ENCODE assay signal across 12 cellular contexts in the genomic region with DNA sequence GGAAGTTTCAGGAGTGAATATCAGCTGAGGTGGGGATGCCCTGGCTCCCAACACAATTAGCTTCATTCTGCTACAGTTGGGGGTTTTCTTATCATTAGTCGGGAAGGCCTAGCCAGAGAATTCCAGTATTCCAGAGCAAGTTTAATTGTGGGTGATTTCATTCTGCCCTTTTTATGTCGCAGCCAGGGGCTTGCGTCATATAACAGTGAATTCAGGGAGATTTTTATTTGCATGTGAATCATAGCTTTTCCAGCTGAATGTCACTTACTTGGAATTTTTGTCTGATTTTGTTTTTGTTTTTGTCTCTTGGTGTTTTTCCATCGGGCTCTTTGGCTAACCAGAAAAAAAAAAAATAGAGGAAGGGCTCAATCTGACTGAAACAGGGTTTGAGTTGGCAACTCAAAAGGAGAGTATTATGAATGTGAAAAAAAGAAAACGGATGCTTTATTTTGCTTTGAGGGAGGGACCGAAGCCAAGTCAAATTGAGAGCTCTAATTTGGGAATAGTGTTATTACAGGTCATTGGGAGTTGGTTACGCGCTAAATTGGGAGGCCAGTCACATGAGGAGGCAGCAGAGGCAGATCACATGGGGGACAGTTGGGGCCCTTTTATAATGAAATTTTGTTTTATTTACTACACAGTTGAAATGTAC.
DNase-seq lines count a peak whose midpoint lies in the region; ATAC-seq and TF ChIP-seq lines count a peak whose summit lies in the region.
"Had no signal": no experiment of that assay in that cellular context is flagged by ENCODE, and none has a peak within 500 bp of the region (broad histone marks: within the 10 kb centered on the region; RNA-seq: fewer than 3 reads in every experiment).

No MANE protein-coding gene starts in this region.

- no peak overlapping the region for H3K4me3 ChIP-seq in mammary epithelial cell (replicated peaks in 1 of 3; ENCODE audit: insufficient read depth in 1 of 3, low read depth in 2 of 3, low read length in 3 of 3)
- H3K4me3 ChIP-seq in MM.1S (ENCODE audit: low read length): no peak overlapping the region

- WGBS in mammary epithelial cell (ENCODE audit: low coverage, missing lambda C conversion rate): 56% methylated on average over 7 of the region's 8 CpGs

- no peaks in the 10 kb centered on the region for H3K27me3 Mint-ChIP-seq in MCF 10A (ENCODE audit: insufficient read depth, unreplicated experiment)
- peaks cover 24% of the 10 kb centered on the region for H3K27me3 Mint-ChIP-seq in T-helper 17 cell
- H3K27me3 Mint-ChIP-seq: B cell had no signal

- H3K27ac Mint-ChIP-seq in MCF 10A (ENCODE audit: low read depth, unreplicated experiment) (peak overlapping the region; percentile 89), T-helper 17 cell (no peak overlapping the region)
- H3K27ac Mint-ChIP-seq: activated CD4-positive, alpha-beta memory T cell treated with anti-CD3 and anti-CD28 coated beads for 36 hours; B cell had no signal

- H3K27me3 ChIP-seq in mammary epithelial cell (ENCODE audit: insufficient read depth, low read length) (no peaks in the 10 kb centered on the region), MM.1S (replicated peaks; ENCODE audit: insufficient read depth, low read length) (no peaks in the 10 kb centered on the region)

- no peaks in the 10 kb centered on the region for H3K36me3 Mint-ChIP-seq in MCF 10A (ENCODE audit: insufficient read depth, unreplicated experiment)
- H3K36me3 Mint-ChIP-seq in T-helper 17 cell (ENCODE audit: low read depth): no peaks in the 10 kb centered on the region
- H3K36me3 Mint-ChIP-seq: activated CD4-positive, alpha-beta memory T cell treated with anti-CD3 and anti-CD28 coated beads for 36 hours had no signal

- H3K9me3 ChIP-seq in mammary epithelial cell (replicated peaks; ENCODE audit: insufficient read depth, low read length): peaks cover 3% of the 10 kb centered on the region
- H3K9me3 ChIP-seq in T-helper 17 cell (ENCODE audit: control insufficient read depth, low read length, poor library complexity, severe bottlenecking): no peaks in the 10 kb centered on the region
- no peaks in the 10 kb centered on the region for H3K9me3 ChIP-seq in MM.1S (replicated peaks; ENCODE audit: insufficient read depth, low read length)

- H3K4me2 ChIP-seq in mammary epithelial cell (ENCODE audit: insufficient read depth, low read depth, low read length) (no peak overlapping the region), MM.1S (ENCODE audit: low read depth, low read length) (no peak overlapping the region)

- peaks cover 65% of the 10 kb centered on the region for H3K4me1 Mint-ChIP-seq in MCF 10A (ENCODE audit: insufficient read depth, unreplicated experiment)
- H3K4me1 Mint-ChIP-seq in T-helper 17 cell: peaks cover 4% of the 10 kb centered on the region

- no peaks in the 10 kb centered on the region for H3K9me3 Mint-ChIP-seq in MCF 10A (ENCODE audit: unreplicated experiment)
- H3K9me3 Mint-ChIP-seq: activated CD4-positive, alpha-beta memory T cell treated with anti-CD3 and anti-CD28 coated beads for 36 hours had no signal

- H2AFZ ChIP-seq in mammary epithelial cell (ENCODE audit: low read depth, low read length): no peak overlapping the region
- H2AFZ ChIP-seq in MM.1S (ENCODE audit: low read length): no peak overlapping the region

- POLR2A ChIA-PET in MCF 10A (lab: Yijun Ruan, JAX): interaction anchor here (1.0 to 5.6 kb wide), 7 partner anchors 10 to 120 kb away, joined by 3 to 95 read pairs (median 5); a partner anchor contains a TSS

- no peak for TF ChIP-seq CTCF in MCF 10A (IDR thresholded peaks at IDR 0.05; ENCODE audit: unreplicated experiment)
- TF ChIP-seq CTCF in mammary epithelial cell (conservative IDR thresholded peaks at IDR 0.05 in 1 of 2, IDR thresholded peaks at IDR 0.05 in 1 of 2; ENCODE audit: extremely low read depth in 1 of 2, insufficient read depth in 1 of 2, low read depth in 1 of 2, low read length in 2 of 2): no peak
- no peak for TF ChIP-seq CTCF in MM.1S (IDR thresholded peaks at IDR 0.05; ENCODE audit: low read length)

- H3K9me2 ChIP-seq in MM.1S (replicated peaks; ENCODE audit: insufficient read depth, low read length): no peaks in the 10 kb centered on the region

- CTCF ChIA-PET in MCF 10A (lab: Yijun Ruan, JAX) (interaction anchor here (0.5 to 3.8 kb wide), 8 partner anchors 11 to 122 kb away, joined by 3 to 44 read pairs (median 4); a partner anchor contains a TSS), mammary epithelial cell (lab: Charles Lee; ENCODE audit: low non-redundant PET) (interaction anchor here (0.6 to 0.7 kb wide), 2 partner anchors 9 to 32 kb away, joined by 3 to 7 read pairs; no protein-coding TSS in a partner anchor)

- no peak overlapping the region for H3K9ac ChIP-seq in mammary epithelial cell (ENCODE audit: insufficient read depth, low read length)
- no peak overlapping the region for H3K9ac ChIP-seq in MM.1S (ENCODE audit: low read length)

- ATAC-seq in T-helper 17 cell: no peak

- H4K20me1 ChIP-seq in mammary epithelial cell (ENCODE audit: insufficient read depth, low read length) (no peaks in the 10 kb centered on the region), MM.1S (ENCODE audit: insufficient read depth, low read length) (no peaks in the 10 kb centered on the region)

- BruUV-seq in MCF 10A (replicated peaks; lab: Mats Ljungman, UMichigan) (no TSS peak), mammary epithelial cell (replicated peaks; lab: Mats Ljungman, UMichigan) (no TSS peak)

- intact Hi-C loops in MCF 10A (cut with micrococcal nuclease): no loop called here
- intact Hi-C loops in mammary epithelial cell (cut with micrococcal nuclease): no loop called here

- H3K27ac ChIP-seq in mammary epithelial cell (ENCODE audit: insufficient read depth, low read depth, low read length) (no peak overlapping the region), MM.1S (ENCODE audit: low read length) (no peak overlapping the region)

- H3K79me2 ChIP-seq in mammary epithelial cell (ENCODE audit: insufficient read depth, low read length) (peaks cover 67% of the 10 kb centered on the region), MM.1S (ENCODE audit: low read length) (no peaks in the 10 kb centered on the region)

- dilution Hi-C loops in mammary epithelial cell (cut with HindIII; ENCODE audit: low sequenced_read_pairs): loop anchor here (5.0 kb wide), 1 partner anchor 119 kb away; a partner anchor contains a TSS

- in situ Hi-C loops in mammary epithelial cell (cut with MboI; ENCODE audit: low sequenced_read_pairs in 2 of 2): loop anchor here (5.0 to 10.0 kb wide), 2 partner anchors 112 to 114 kb away; no protein-coding TSS in a partner anchor

- no peaks in the 10 kb centered on the region for H3F3A ChIP-seq in MM.1S (ENCODE audit: insufficient read depth, low read length)

- H3K4me1 ChIP-seq in mammary epithelial cell (ENCODE audit: insufficient read depth, low read length) (peaks cover 56% of the 10 kb centered on the region), MM.1S (ENCODE audit: low read length) (peaks cover 4% of the 10 kb centered on the region)

- DNase-seq in MCF 10A (ENCODE audit: unreplicated experiment): peak; percentile 66
- DNase-seq in mammary epithelial cell: no peak
- peak; percentile 80 for DNase-seq in fibroblast of gingiva (ENCODE audit: low read depth)
- peak; percentile 60 for DNase-seq in non-pigmented ciliary epithelial cell (ENCODE audit: low read depth)
- no peak for DNase-seq in T-helper 17 cell
- DNase-seq in activated CD4-positive, alpha-beta T cell treated with anti-CD3 and anti-CD28 coated beads for 48 hours: no peak
- no peak for DNase-seq in MM.1S
- no peak for DNase-seq in NCI-H1930 (lab: John Stamatoyannopoulos, UW)
- DNase-seq: activated CD4-positive, alpha-beta memory T cell treated with anti-CD3 and anti-CD28 coated beads for 36 hours; effector memory CD4-positive, alpha-beta T cell; NCI-H345 had no signal

- no peaks in the 10 kb centered on the region for H3K36me3 ChIP-seq in mammary epithelial cell (ENCODE audit: insufficient read depth, low read length)
- H3K36me3 ChIP-seq in MM.1S (replicated peaks; ENCODE audit: insufficient read depth, low read length): no peaks in the 10 kb centered on the region

- H3K4me3 Mint-ChIP-seq in MCF 10A (ENCODE audit: unreplicated experiment): peak overlapping the region; percentile 28
- H3K4me3 Mint-ChIP-seq in T-helper 17 cell: no peak overlapping the region
- H3K4me3 Mint-ChIP-seq: activated CD4-positive, alpha-beta memory T cell treated with anti-CD3 and anti-CD28 coated beads for 36 hours; B cell had no signal

Comparison
In these comparisons a context has a peak if more than half of its experiments do, and no peak if none do; other contexts are left out.
1. DNase-seq: peak in MCF 10A (single experiment), fibroblast of gingiva (single experiment) and non-pigmented ciliary epithelial cell (single experiment); none in mammary epithelial cell (single experiment), T-helper 17 cell (0 of 3), activated CD4-positive, alpha-beta T cell treated with anti-CD3 and anti-CD28 coated beads for 48 hours (single experiment), MM.1S (single experiment) and NCI-H1930 (0 of 2).